ENCODE assay signal across 16 cellular contexts in genomic region chr13:71499944-71500514, GRCh38.
DNase-seq lines count a peak whose midpoint lies in the region; ATAC-seq and TF ChIP-seq lines count a peak whose summit lies in the region.
"Had no signal": no experiment of that assay in that cellular context is flagged by ENCODE, and none has a peak within 500 bp of the region (broad histone marks: within the 10 kb centered on the region; RNA-seq: fewer than 3 reads in every experiment).

No MANE protein-coding gene starts in this region.

- intact Hi-C loops in heart left ventricle (cut with DNase I), result loop anchor here in 1 of 10 donors (10.0 kb wide), 1 partner anchor 375 kb away; no protein-coding TSS in a partner anchor
- intact Hi-C loops in Right ventricle myocardium superior (cut with DNase I), result no loop called here
- intact Hi-C loops in PC-9 (cut with micrococcal nuclease; ENCODE audit: unreplicated experiment), result loop anchor here (10.0 kb wide), 1 partner anchor 65 kb away; no protein-coding TSS in a partner anchor

- H3K4me3 ChIP-seq in heart left ventricle (no peak overlapping the region), subcutaneous abdominal adipose tissue (ENCODE audit: low read depth in 1 of 5, low read length in 5 of 5) (no peak overlapping the region), PC-9 (no peak overlapping the region)
- H3K4me3 ChIP-seq: BLaER1 had no signal

- no peaks in the 10 kb centered on the region for H3K4me1 Mint-ChIP-seq in nephron progenitor cell
- H3K4me1 Mint-ChIP-seq: CD8-positive, alpha-beta memory T cell had no signal

- H3K36me3 ChIP-seq in heart left ventricle (no peaks in the 10 kb centered on the region), subcutaneous abdominal adipose tissue (ENCODE audit: control insufficient read depth in 5 of 5, insufficient read depth in 5 of 5, low read length in 5 of 5) (no peaks in the 10 kb centered on the region), PC-9 (ENCODE audit: low read depth) (no peaks in the 10 kb centered on the region)
- H3K36me3 ChIP-seq: BLaER1 had no signal

- no peaks in the 10 kb centered on the region for H3K9me3 Mint-ChIP-seq in nephron progenitor cell

- H3K36me3 Mint-ChIP-seq in nephron progenitor cell (ENCODE audit: low read depth), result peaks cover 40% of the 10 kb centered on the region
- H3K36me3 Mint-ChIP-seq: CD8-positive, alpha-beta memory T cell had no signal

- BruUV-seq in PC-9 (replicated peaks; lab: Mats Ljungman, UMichigan), result no TSS peak

- H3K79me2 ChIP-seq in PC-9 (ENCODE audit: low read depth), result no peaks in the 10 kb centered on the region

- H4K20me1 ChIP-seq in PC-9 (ENCODE audit: insufficient read depth), result no peaks in the 10 kb centered on the region
- H4K20me1 ChIP-seq: BLaER1 had no signal

- 67 to 74% (median 70%) methylated on average over 4 of the region's 4 CpGs for WGBS in heart left ventricle, 4 donors

- peak overlapping the region; percentile 17 for H3K27ac Mint-ChIP-seq in nephron progenitor cell
- H3K27ac Mint-ChIP-seq: CD8-positive, alpha-beta memory T cell had no signal

- H3K27ac ChIP-seq in heart left ventricle, result peak overlapping the region in 10 of 12 donors; percentile 17 to 73 (median 54)
- peak overlapping the region; percentile 45 for H3K27ac ChIP-seq in VCaP
- H3K27ac ChIP-seq in subcutaneous abdominal adipose tissue (ENCODE audit: low read depth, low read length), result peak overlapping the region; percentile 20
- H3K27ac ChIP-seq in PC-9, result no peak overlapping the region
- H3K27ac ChIP-seq: 22Rv1, BLaER1, HL-60 had no signal

- POLR2A ChIA-PET in PC-9 (lab: Charles Lee; ENCODE audit: unreplicated experiment), result no interaction called here

- H3K9me3 ChIP-seq in heart left ventricle, result no peaks in the 10 kb centered on the region
- H3K9me3 ChIP-seq in subcutaneous abdominal adipose tissue (ENCODE audit: control insufficient read depth in 5 of 5, low read length in 5 of 5), result no peaks in the 10 kb centered on the region
- no peaks in the 10 kb centered on the region for H3K9me3 ChIP-seq in PC-9 (ENCODE audit: insufficient read depth, low read depth)
- H3K9me3 ChIP-seq: BLaER1, Caco-2 had no signal

- H3K4me2 ChIP-seq in PC-9, result no peak overlapping the region
- H3K4me2 ChIP-seq: BLaER1 had no signal

- H3K27me3 ChIP-seq in heart left ventricle, result no peaks in the 10 kb centered on the region
- H3K27me3 ChIP-seq in subcutaneous abdominal adipose tissue (ENCODE audit: control insufficient read depth in 5 of 5, insufficient read depth in 4 of 5, low read length in 5 of 5), result no peaks in the 10 kb centered on the region
- no peaks in the 10 kb centered on the region for H3K27me3 ChIP-seq in PC-9 (ENCODE audit: insufficient read depth, low read depth)
- H3K27me3 ChIP-seq: BLaER1 had no signal

- no peaks in the 10 kb centered on the region for H3K27me3 Mint-ChIP-seq in nephron progenitor cell (ENCODE audit: low read depth, poor library complexity)
- H3K27me3 Mint-ChIP-seq: CD8-positive, alpha-beta memory T cell had no signal

- H2AFZ ChIP-seq in PC-9, result no peak overlapping the region

- DNase-seq in heart left ventricle, result no peak
- DNase-seq in Right ventricle myocardium superior, result no peak
- no peak for DNase-seq in nephron progenitor cell
- no peak for DNase-seq in PC-9
- DNase-seq in Kasumi-1 (lab: John Stamatoyannopoulos, UW), result no peak
- DNase-seq: AML-193; Caco-2; CD8-positive, alpha-beta memory T cell; DMS53; GF-D8; HCEC 1CT had no signal

- no peak overlapping the region for H3K4me3 Mint-ChIP-seq in nephron progenitor cell
- H3K4me3 Mint-ChIP-seq: CD8-positive, alpha-beta memory T cell had no signal

- no peak overlapping the region for H3K9ac ChIP-seq in subcutaneous abdominal adipose tissue (ENCODE audit: low read length in 5 of 5)
- H3K9ac ChIP-seq: BLaER1 had no signal

- TF ChIP-seq POLR2A in heart left ventricle (IDR thresholded peaks at IDR 0.05), result no peak

- TF ChIP-seq CTCF in heart left ventricle (IDR thresholded peaks at IDR 0.05) (no peak), VCaP (conservative IDR thresholded peaks at IDR 0.05) (no peak), nephron progenitor cell (IDR thresholded peaks at IDR 0.05) (no peak), PC-9 (conservative IDR thresholded peaks at IDR 0.05) (no peak)

- H3K9me2 ChIP-seq in PC-9 (ENCODE audit: insufficient read depth), result no peaks in the 10 kb centered on the region

- CTCF ChIA-PET in PC-9 (lab: Charles Lee), result no interaction called here

- H3F3A ChIP-seq in PC-9 (ENCODE audit: insufficient read depth, low read depth), result no peaks in the 10 kb centered on the region

- peaks cover 0 to 13% (median 0%) of the 10 kb centered on the region in 12 donors for H3K4me1 ChIP-seq in heart left ventricle
- H3K4me1 ChIP-seq in subcutaneous abdominal adipose tissue (ENCODE audit: control insufficient read depth in 5 of 5, insufficient read depth in 5 of 5, low read length in 5 of 5), result peaks cover 0 to 12% (median 0%) of the 10 kb centered on the region in 5 donors
- H3K4me1 ChIP-seq in PC-9 (replicated peaks; ENCODE audit: insufficient read depth), result no peaks in the 10 kb centered on the region
- H3K4me1 ChIP-seq: BLaER1 had no signal

- ATAC-seq in heart left ventricle, result no peak
- no peak for ATAC-seq in Right ventricle myocardium superior (ENCODE audit: poor library complexity)
